In the genomic region with DNA sequence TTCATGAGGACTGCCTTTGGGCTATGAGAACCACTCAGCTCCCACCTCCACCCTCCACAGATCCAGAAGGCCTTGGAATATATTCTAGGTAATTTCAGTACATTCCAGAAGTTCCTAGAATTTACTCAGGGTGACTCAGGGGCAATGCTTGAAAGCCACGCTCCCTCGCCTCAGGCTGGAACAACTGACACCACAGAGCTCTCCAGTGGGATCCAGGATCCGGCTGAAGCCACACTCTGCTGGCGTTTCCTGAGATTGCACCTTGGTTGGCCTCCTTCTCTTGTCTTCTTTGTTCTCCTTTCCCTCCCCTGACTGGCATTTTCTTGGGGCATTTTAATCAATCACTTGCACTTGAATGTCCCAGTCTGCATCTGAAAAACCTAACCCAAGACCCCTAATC, we compare ENCODE assay signal across 9 cellular contexts.
A peak's percentile ranks its signal among the peaks of the same experiment; 100 is the strongest.
DNase-seq lines count a peak whose midpoint lies in the region; ATAC-seq and TF ChIP-seq lines count a peak whose summit lies in the region.
"Had no signal": no experiment of that assay in that cellular context is flagged by ENCODE, and none has a peak within 500 bp of the region (broad histone marks: within the 10 kb centered on the region; RNA-seq: fewer than 3 reads in every experiment).

No MANE protein-coding gene starts in this region.

- H3K9me3 Mint-ChIP-seq in GM23338, result peaks cover 11% of the 10 kb centered on the region

- H3K4me3 Mint-ChIP-seq in GM23338, result no peak overlapping the region

- peaks cover 1% of the 10 kb centered on the region for H3K27me3 Mint-ChIP-seq in GM23338 (ENCODE audit: insufficient read depth, low read depth, poor library complexity)

- no peak overlapping the region for H3K4me2 ChIP-seq in GM23338

- no peaks in the 10 kb centered on the region for H3F3A ChIP-seq in GM23338 (replicated peaks; ENCODE audit: low read depth)

- 80 to 81% methylated on average over 4 of the region's 4 CpGs for WGBS in gastroesophageal sphincter (ENCODE audit: low coverage in 1 of 2), 2 donors

- TF ChIP-seq CTCF in GM23338 (conservative IDR thresholded peaks at IDR 0.05; ENCODE audit: low read depth in 2 of 2) (peak; percentile 38), fibroblast of pulmonary artery (IDR thresholded peaks at IDR 0.05; ENCODE audit: low read length, missing control alignments) (peak; percentile 57), gastroesophageal sphincter (IDR thresholded peaks at IDR 0.05) (no peak)

- H3K4me3 ChIP-seq in GM23338 (no peak overlapping the region), SJSA1 (no peak overlapping the region), fibroblast of pulmonary artery (replicated peaks; ENCODE audit: low read depth, low read length) (no peak overlapping the region), skeletal muscle cell (ENCODE audit: low read depth, low read length) (no peak overlapping the region), gastroesophageal sphincter (no peak overlapping the region)

- H2AFZ ChIP-seq in GM23338, result peak overlapping the region; percentile 12

- peaks cover 13% of the 10 kb centered on the region for H3K36me3 Mint-ChIP-seq in GM23338 (ENCODE audit: low read depth)

- peak; percentile 92 for ATAC-seq in GM23338
- ATAC-seq in GM19351 (IDR thresholded peaks at IDR 0.05; ENCODE audit: unreplicated experiment), result no peak
- no peak for ATAC-seq in gastroesophageal sphincter

- peak overlapping the region; percentile 30; the same call in 1 of the 2 replicates for H3K27ac Mint-ChIP-seq in GM23338

- TF ChIP-seq EP300 in gastroesophageal sphincter (IDR thresholded peaks at IDR 0.05), result no peak

- H3K27me3 ChIP-seq in GM23338 (ENCODE audit: insufficient read depth) (no peaks in the 10 kb centered on the region), SJSA1 (replicated peaks) (no peaks in the 10 kb centered on the region), gastroesophageal sphincter (peaks cover 4% of the 10 kb centered on the region)

- no peaks in the 10 kb centered on the region for H3K36me3 ChIP-seq in GM23338 (ENCODE audit: insufficient read depth)
- no peaks in the 10 kb centered on the region for H3K36me3 ChIP-seq in SJSA1
- H3K36me3 ChIP-seq in gastroesophageal sphincter, result no peaks in the 10 kb centered on the region

- TF ChIP-seq POLR2A in gastroesophageal sphincter (IDR thresholded peaks at IDR 0.05), result no peak

- H4K20me1 ChIP-seq in GM23338 (replicated peaks; ENCODE audit: insufficient read depth), result no peaks in the 10 kb centered on the region

- DNase-seq in GM23338 (ENCODE audit: low spot score), result peak; percentile 79
- peak; percentile 88 to 94 for DNase-seq in SJSA1 (ENCODE audit: low read depth in 1 of 2, low spot score in 2 of 2)
- DNase-seq in fibroblast of pulmonary artery (ENCODE audit: low read depth), result peak; percentile 82
- DNase-seq in skeletal muscle cell (ENCODE audit: low read depth), result peak; percentile 49
- no peak for DNase-seq in NCI-H2196 (lab: John Stamatoyannopoulos, UW; ENCODE audit: unreplicated experiment)
- DNase-seq in NCI-H1436 (lab: John Stamatoyannopoulos, UW), result no peak
- DNase-seq: activated CD8-positive, alpha-beta memory T cell treated with anti-CD3 and anti-CD28 coated beads, Interleukin-2, amount 50 U/mL, for 48 hours had no signal

- no peak overlapping the region for H3K27ac ChIP-seq in GM23338 (ENCODE audit: low read depth)
- peak overlapping the region; percentile 73 for H3K27ac ChIP-seq in SJSA1
- no peak overlapping the region for H3K27ac ChIP-seq in gastroesophageal sphincter

- H3K9me3 ChIP-seq in SJSA1 (replicated peaks) (no peaks in the 10 kb centered on the region; the same call in 1 of the 2 replicates), gastroesophageal sphincter (no peaks in the 10 kb centered on the region)

- peaks cover 7% of the 10 kb centered on the region for H3K9me2 ChIP-seq in GM23338 (ENCODE audit: insufficient read depth)

- H3K4me1 Mint-ChIP-seq in GM23338, result peaks cover 6% of the 10 kb centered on the region

- H3K79me2 ChIP-seq in GM23338 (replicated peaks; ENCODE audit: insufficient read depth), result no peaks in the 10 kb centered on the region

- H3K4me1 ChIP-seq in GM23338 (ENCODE audit: insufficient read depth), result no peaks in the 10 kb centered on the region
- peaks cover 25% of the 10 kb centered on the region for H3K4me1 ChIP-seq in SJSA1 (replicated peaks)
- no peaks in the 10 kb centered on the region for H3K4me1 ChIP-seq in gastroesophageal sphincter

TF ChIP-seq in GM23338, 12 proteins besides CTCF, POLR2A, EP300 and RAD21 (continues in another document):
- no peak for TF ChIP-seq CREB1 (CRISPR knock-in tag; IDR thresholded peaks at IDR 0.05; ENCODE audit: low read depth)
- no peak for TF ChIP-seq NANOG (IDR thresholded peaks at IDR 0.05; ENCODE audit: borderline replicate concordance)
- no peak for TF ChIP-seq STAT1 (IDR thresholded peaks at IDR 0.05; ENCODE audit: unreplicated experiment)
- no peak for TF ChIP-seq REST (IDR thresholded peaks at IDR 0.05; ENCODE audit: unreplicated experiment)
- TF ChIP-seq, protein P1, sequence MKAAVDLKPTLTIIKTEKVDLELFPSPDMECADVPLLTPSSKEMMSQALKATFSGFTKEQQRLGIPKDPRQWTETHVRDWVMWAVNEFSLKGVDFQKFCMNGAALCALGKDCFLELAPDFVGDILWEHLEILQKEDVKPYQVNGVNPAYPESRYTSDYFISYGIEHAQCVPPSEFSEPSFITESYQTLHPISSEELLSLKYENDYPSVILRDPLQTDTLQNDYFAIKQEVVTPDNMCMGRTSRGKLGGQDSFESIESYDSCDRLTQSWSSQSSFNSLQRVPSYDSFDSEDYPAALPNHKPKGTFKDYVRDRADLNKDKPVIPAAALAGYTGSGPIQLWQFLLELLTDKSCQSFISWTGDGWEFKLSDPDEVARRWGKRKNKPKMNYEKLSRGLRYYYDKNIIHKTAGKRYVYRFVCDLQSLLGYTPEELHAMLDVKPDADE (IDR thresholded peaks at IDR 0.05), result no peak
- TF ChIP-seq EZH2 (IDR thresholded peaks at IDR 0.05; ENCODE audit: low read depth, unreplicated experiment), result no peak
- no peak for TF ChIP-seq JUNB (IDR thresholded peaks at IDR 0.05; ENCODE audit: unreplicated experiment)

Comparison
In these comparisons a context has a peak if more than half of its experiments do, and no peak if none do; other contexts are left out.
1. DNase-seq: peak in GM23338 (single experiment), SJSA1 (2 of 2), fibroblast of pulmonary artery (single experiment) and skeletal muscle cell (single experiment); none in NCI-H2196 (single experiment) and NCI-H1436 (single experiment).
2. CTCF ChIP-seq: peak in GM23338 (2 of 2) and fibroblast of pulmonary artery (single experiment); none in gastroesophageal sphincter (0 of 4).